In the genomic region with DNA sequence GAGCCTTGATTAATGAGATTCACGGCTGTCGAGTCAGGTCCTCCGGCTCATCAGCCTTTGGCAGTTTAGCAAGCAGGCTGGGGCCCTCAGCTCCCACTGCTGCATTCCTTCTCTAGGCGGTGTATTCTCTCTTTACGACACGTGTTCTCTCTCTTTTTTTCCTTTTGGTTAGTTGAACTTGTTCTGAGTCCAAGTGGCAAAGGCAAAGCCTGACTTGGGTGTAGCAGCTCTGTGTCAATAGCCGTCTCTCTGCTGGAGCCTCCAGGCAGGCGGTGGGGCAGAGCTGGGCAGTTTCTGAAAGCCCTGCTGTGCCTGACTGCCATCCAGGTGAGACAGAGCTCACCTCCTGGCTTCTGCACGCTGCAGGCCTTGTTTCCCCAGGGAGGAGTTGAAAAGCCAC, we compare ENCODE assay signal across 8 cellular contexts. TPM values are rescaled to one million over a fixed set of nuclear protein-coding genes. Genes with fewer than 3 reads are reported as not detected.
DNase-seq lines count a peak whose midpoint lies in the region; ATAC-seq lines count a peak whose summit lies in the region.

No MANE protein-coding gene starts in this region.

- no peak overlapping the region for H3K18ac ChIP-seq in trophoblast cell (ENCODE audit: low read length)

- H2BK5ac ChIP-seq in trophoblast cell (ENCODE audit: low read depth, low read length, poor library complexity): no peak overlapping the region

- H4K91ac ChIP-seq in trophoblast cell (ENCODE audit: low read depth, low read length): no peak overlapping the region

- H2BK120ac ChIP-seq in trophoblast cell (ENCODE audit: insufficient read depth, low read length, poor library complexity): no peak overlapping the region

- H3K36me3 Mint-ChIP-seq in CD4-positive, CD25-positive, alpha-beta regulatory T cell: peaks cover 37% of the 10 kb centered on the region

- no peak for ATAC-seq in CD4-positive, CD25-positive, alpha-beta regulatory T cell (ENCODE audit: low read depth in 2 of 2)
- ATAC-seq in GM19328 (IDR thresholded peaks at IDR 0.05; ENCODE audit: unreplicated experiment) (no peak), HG02759 (IDR thresholded peaks at IDR 0.05; ENCODE audit: unreplicated experiment) (no peak), GM21447 (IDR thresholded peaks at IDR 0.05; ENCODE audit: unreplicated experiment) (no peak)

- DNase-seq in CD4-positive, CD25-positive, alpha-beta regulatory T cell: no peak
- DNase-seq in NCI-H2107 (lab: John Stamatoyannopoulos, UW): peak; percentile 86
- DNase-seq in trophoblast cell: no peak

- H3K9ac ChIP-seq in duodenal mucosa (ENCODE audit: low read depth in 1 of 2, low read length in 2 of 2): peak overlapping the region; percentile 12 to 64
- peak overlapping the region; percentile 18 to 63 for H3K9ac ChIP-seq in mucosa of rectum (ENCODE audit: low read depth in 1 of 2, low read length in 2 of 2)
- no peak overlapping the region for H3K9ac ChIP-seq in trophoblast cell (ENCODE audit: low read length)

- H3K4me2 ChIP-seq in trophoblast cell (ENCODE audit: low read length): no peak overlapping the region

- no peak overlapping the region for H3K14ac ChIP-seq in trophoblast cell (ENCODE audit: low read length)

- H3K27me3 Mint-ChIP-seq in CD4-positive, CD25-positive, alpha-beta regulatory T cell: no peaks in the 10 kb centered on the region

- peaks cover 36 to 96% (median 82%) of the 10 kb centered on the region in 4 donors for H3K4me1 Mint-ChIP-seq in CD4-positive, CD25-positive, alpha-beta regulatory T cell

- H2AFZ ChIP-seq in trophoblast cell (ENCODE audit: insufficient read depth, low read length, poor library complexity): no peak overlapping the region

- H3K9me3 ChIP-seq in CD4-positive, CD25-positive, alpha-beta regulatory T cell (ENCODE audit: control insufficient read depth in 2 of 2, low read length in 2 of 2): no peaks in the 10 kb centered on the region
- H3K9me3 ChIP-seq in duodenal mucosa (ENCODE audit: control insufficient read depth in 1 of 2, low read length in 2 of 2) (no peaks in the 10 kb centered on the region), mucosa of rectum (ENCODE audit: control insufficient read depth in 2 of 2, low read length in 2 of 2) (no peaks in the 10 kb centered on the region), trophoblast cell (ENCODE audit: insufficient read depth, low read depth, low read length) (no peaks in the 10 kb centered on the region)

- H3K36me3 ChIP-seq in CD4-positive, CD25-positive, alpha-beta regulatory T cell (ENCODE audit: control insufficient read depth, insufficient read depth, low read length): peaks cover 13% of the 10 kb centered on the region
- peaks cover 9 to 10% of the 10 kb centered on the region in 2 donors for H3K36me3 ChIP-seq in duodenal mucosa (ENCODE audit: control insufficient read depth in 1 of 2, insufficient read depth in 2 of 2, low read length in 2 of 2)
- peaks cover 3 to 11% of the 10 kb centered on the region in 2 donors for H3K36me3 ChIP-seq in mucosa of rectum (ENCODE audit: control insufficient read depth in 2 of 2, insufficient read depth in 2 of 2, low read length in 2 of 2)
- H3K36me3 ChIP-seq in trophoblast cell (ENCODE audit: control insufficient read depth in 1 of 2, insufficient read depth in 2 of 2, low read length in 2 of 2): no peaks in the 10 kb centered on the region

- H3K4me3 ChIP-seq in CD4-positive, CD25-positive, alpha-beta regulatory T cell (ENCODE audit: low read depth, low read length): no peak overlapping the region
- H3K4me3 ChIP-seq in duodenal mucosa (ENCODE audit: low read depth in 1 of 2, low read length in 2 of 2) (peak overlapping the region; percentile 38), mucosa of rectum (ENCODE audit: low read length in 2 of 2) (peak overlapping the region; percentile 8 to 10), trophoblast cell (ENCODE audit: low read depth, low read length) (no peak overlapping the region)

- H3K9me3 Mint-ChIP-seq in CD4-positive, CD25-positive, alpha-beta regulatory T cell: no peaks in the 10 kb centered on the region

- peak overlapping the region; percentile 7 to 50 (median 20) for H3K4me3 Mint-ChIP-seq in CD4-positive, CD25-positive, alpha-beta regulatory T cell

- H3K4me1 ChIP-seq in CD4-positive, CD25-positive, alpha-beta regulatory T cell (ENCODE audit: control insufficient read depth, insufficient read depth, low read length, poor library complexity, severe bottlenecking): peaks cover 52% of the 10 kb centered on the region
- H3K4me1 ChIP-seq in duodenal mucosa (ENCODE audit: control insufficient read depth in 1 of 2, insufficient read depth in 2 of 2, low read length in 2 of 2) (peaks cover 46 to 75% of the 10 kb centered on the region in 2 donors), mucosa of rectum (ENCODE audit: control insufficient read depth in 2 of 2, insufficient read depth in 2 of 2, low read length in 2 of 2) (peaks cover 34 to 41% of the 10 kb centered on the region in 2 donors), trophoblast cell (ENCODE audit: control insufficient read depth in 1 of 2, insufficient read depth in 2 of 2, low read length in 2 of 2) (peaks cover 2 to 12% of the 10 kb centered on the region in 2 experiments)

- H3K27ac Mint-ChIP-seq in CD4-positive, CD25-positive, alpha-beta regulatory T cell: peak overlapping the region; percentile 27 to 86 (median 60)

- H3K79me1 ChIP-seq in trophoblast cell (ENCODE audit: low read length): no peaks in the 10 kb centered on the region

- H3K4ac ChIP-seq in trophoblast cell (ENCODE audit: low read depth, low read length): no peak overlapping the region

- no peak overlapping the region for H2AK5ac ChIP-seq in trophoblast cell (ENCODE audit: low read length)

- no peak overlapping the region for H2BK12ac ChIP-seq in trophoblast cell (ENCODE audit: low read length)

- no peak overlapping the region for H4K8ac ChIP-seq in trophoblast cell (ENCODE audit: low read depth, low read length)

- no peak overlapping the region for H4K12ac ChIP-seq in trophoblast cell (ENCODE audit: low read depth, low read length)

- WGBS in trophoblast cell (ENCODE audit: extremely low coverage, insufficient coverage, insufficient read length): no CpG with 5 or more reads among the region's 9 CpGs

- H3K79me2 ChIP-seq in trophoblast cell (ENCODE audit: control insufficient read depth, insufficient read depth, low read length, poor library complexity): no peaks in the 10 kb centered on the region

- peak overlapping the region; percentile 41 for H3K27ac ChIP-seq in CD4-positive, CD25-positive, alpha-beta regulatory T cell (ENCODE audit: insufficient read depth, low read length, poor library complexity, severe bottlenecking)
- peak overlapping the region; percentile 59 for H3K27ac ChIP-seq in duodenal mucosa (ENCODE audit: low read depth, low read length)
- H3K27ac ChIP-seq in mucosa of rectum (ENCODE audit: low read depth in 2 of 2, low read length in 2 of 2): peak overlapping the region; percentile 78 to 89
- no peak overlapping the region for H3K27ac ChIP-seq in trophoblast cell (ENCODE audit: low read depth, low read length)

- no peaks in the 10 kb centered on the region for H3K27me3 ChIP-seq in CD4-positive, CD25-positive, alpha-beta regulatory T cell (ENCODE audit: control insufficient read depth, insufficient read depth, low read length)
- H3K27me3 ChIP-seq in duodenal mucosa (ENCODE audit: control insufficient read depth in 1 of 2, insufficient read depth in 2 of 2, low read length in 2 of 2) (no peaks in the 10 kb centered on the region), mucosa of rectum (ENCODE audit: control insufficient read depth in 2 of 2, insufficient read depth in 2 of 2, low read length in 2 of 2) (no peaks in the 10 kb centered on the region), trophoblast cell (ENCODE audit: insufficient read depth, low read length) (no peaks in the 10 kb centered on the region)

- no peak overlapping the region for H3K23ac ChIP-seq in trophoblast cell (ENCODE audit: low read length)

RNA-seq across cellular contexts. Expression of gene SUSD6, which starts 46.6 kb away (rescaled TPM):
- 101 TPM for total RNA-seq in CD4-positive, CD25-positive, alpha-beta regulatory T cell
- 10 to 100 TPM in 1 of 4 donors, 1 to 10 TPM in 3; 7.7 to 15.2 (median 9.0) TPM for polyA plus RNA-seq in CD4-positive, CD25-positive, alpha-beta regulatory T cell
- 5.4 and 5.5 TPM in 2 replicates for polyA plus RNA-seq in trophoblast cell (2013)

Comparison
In these comparisons a context has a peak if more than half of its experiments do, and no peak if none do; other contexts are left out.
1. H3K4me3 ChIP-seq: peak in duodenal mucosa (2 of 2) and mucosa of rectum (2 of 2); none in CD4-positive, CD25-positive, alpha-beta regulatory T cell (single experiment) and trophoblast cell (single experiment).